Comparison of ENCODE assay signal across 16 cellular contexts in the genomic region with DNA sequence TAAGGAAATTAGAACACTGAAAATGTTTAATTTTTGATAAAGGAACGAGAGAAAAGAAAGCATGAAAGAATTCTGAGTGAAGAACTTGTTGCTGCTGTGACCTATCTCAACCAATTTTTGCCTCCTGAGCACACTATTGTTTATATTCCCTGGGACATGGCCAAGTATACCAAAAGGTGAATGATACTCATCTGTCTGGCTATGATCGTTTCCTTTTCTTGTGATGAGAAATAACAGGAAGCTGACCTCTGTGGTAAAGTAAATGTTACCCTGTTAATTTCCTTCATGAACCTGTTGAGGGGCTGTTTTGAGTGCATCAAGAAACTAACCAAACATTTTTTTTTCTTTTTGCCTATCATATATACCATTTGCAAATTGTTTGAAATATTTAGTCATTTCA.
DNase-seq lines count a peak whose midpoint lies in the region; ATAC-seq and TF ChIP-seq lines count a peak whose summit lies in the region.
"Had no signal": no experiment of that assay in that cellular context is flagged by ENCODE, and none has a peak within 500 bp of the region (broad histone marks: within the 10 kb centered on the region; RNA-seq: fewer than 3 reads in every experiment).

No MANE protein-coding gene starts in this region.

- peaks cover 12% of the 10 kb centered on the region for H3K4me1 ChIP-seq in CD8-positive, alpha-beta T cell (ENCODE audit: insufficient read depth, low read length)
- H3K4me1 ChIP-seq in PC-9 (replicated peaks; ENCODE audit: insufficient read depth) = peaks cover 19% of the 10 kb centered on the region
- H3K4me1 ChIP-seq: BLaER1 treated with 17β-estradiol and CSF1 and Interleukin-3, amounts not matched to agents 10 nM and 100 nM had no signal

- H3K9me3 Mint-ChIP-seq in CD8-positive, alpha-beta T cell = peaks cover 2% of the 10 kb centered on the region

- no peaks in the 10 kb centered on the region for H3K9me2 ChIP-seq in PC-9 (ENCODE audit: insufficient read depth)

- TF ChIP-seq CTCF in CD8-positive, alpha-beta T cell (IDR thresholded peaks at IDR 0.05) = no peak
- TF ChIP-seq CTCF in GM12865 (IDR thresholded peaks at IDR 0.05; ENCODE audit: insufficient read depth, low read depth, low read length, missing control alignments) (no peak), PC-9 (conservative IDR thresholded peaks at IDR 0.05) (no peak)

- H3K79me2 ChIP-seq in PC-9 (ENCODE audit: low read depth) = no peaks in the 10 kb centered on the region

- no peaks in the 10 kb centered on the region for H4K20me1 ChIP-seq in PC-9 (ENCODE audit: insufficient read depth)
- H4K20me1 ChIP-seq: BLaER1 treated with 17β-estradiol and CSF1 and Interleukin-3, amounts not matched to agents 10 nM and 100 nM had no signal

- no peak overlapping the region for H2AFZ ChIP-seq in PC-9

- intact Hi-C loops in CD8-positive, alpha-beta T cell (cut with DNase I, micrococcal nuclease) = no loop called here
- intact Hi-C loops in PC-9 (cut with micrococcal nuclease; ENCODE audit: unreplicated experiment) = no loop called here
- intact Hi-C loops in left colon (cut with DNase I, micrococcal nuclease) = no loop called here

- CTCF ChIA-PET in CD8-positive, alpha-beta T cell (lab: Charles Lee) = no interaction called here
- CTCF ChIA-PET in PC-9 (lab: Charles Lee) = interaction anchor here (1.0 kb wide), 1 partner anchor 280 kb away, joined by 4 read pairs; no protein-coding TSS in a partner anchor

- no peak overlapping the region for H3K4me3 ChIP-seq in CD8-positive, alpha-beta T cell (ENCODE audit: low read depth, low read length)
- H3K4me3 ChIP-seq in GM12865 (ENCODE audit: low read depth, low read length) = no peak overlapping the region
- no peak overlapping the region for H3K4me3 ChIP-seq in PC-9
- H3K4me3 ChIP-seq: BLaER1 treated with 17β-estradiol and CSF1 and Interleukin-3, amounts not matched to agents 10 nM and 100 nM; MG63; stomach had no signal

- POLR2A ChIA-PET in CD8-positive, alpha-beta T cell (lab: Charles Lee) = no interaction called here
- POLR2A ChIA-PET in PC-9 (lab: Charles Lee; ENCODE audit: unreplicated experiment) = interaction anchor here (0.5 to 0.7 kb wide), 2 partner anchors 634 to 1115 kb away, joined by 4 to 7 read pairs; no protein-coding TSS in a partner anchor

- H3K27ac ChIP-seq in CD8-positive, alpha-beta T cell (ENCODE audit: low read depth, low read length) = no peak overlapping the region
- peak overlapping the region; percentile 63 for H3K27ac ChIP-seq in PC-9
- H3K27ac ChIP-seq: BLaER1 treated with 17β-estradiol and CSF1 and Interleukin-3, amounts not matched to agents 10 nM and 100 nM had no signal

- no peaks in the 10 kb centered on the region for H3K27me3 Mint-ChIP-seq in CD8-positive, alpha-beta T cell (ENCODE audit: low read depth)
- H3K27me3 Mint-ChIP-seq: T-cell had no signal

- H3K36me3 Mint-ChIP-seq in CD8-positive, alpha-beta T cell = peaks cover 68% of the 10 kb centered on the region

- no peak for DNase-seq in CD8-positive, alpha-beta T cell
- DNase-seq in GM12865 (ENCODE audit: low read depth) (peak; percentile 3), PC-9 (peak in 1 of 2 experiments; percentile 75), left colon (no peak), DMS53 treated with DMSO at 0.1 percent for 48 hours (lab: John Stamatoyannopoulos, UW; ENCODE audit: unreplicated experiment) (no peak)
- DNase-seq: aorta; effector CD8-positive, alpha-beta T cell; MG63; NCI-H2227 treated with DMSO at 0.1 percent for 48 hours; stomach; T-cell had no signal

- no peak for ATAC-seq in CD8-positive, alpha-beta T cell
- peak; percentile 31 for ATAC-seq in left colon
- no peak for ATAC-seq in HG03342 (IDR thresholded peaks at IDR 0.05; ENCODE audit: unreplicated experiment)
- no peak for ATAC-seq in HG02852 (IDR thresholded peaks at IDR 0.05; ENCODE audit: unreplicated experiment)
- ATAC-seq: sciatic nerve, T-cell had no signal

- H3K4me3 Mint-ChIP-seq in CD8-positive, alpha-beta T cell = no peak overlapping the region
- H3K4me3 Mint-ChIP-seq: nephron, T-cell had no signal

- H3K36me3 ChIP-seq in CD8-positive, alpha-beta T cell (ENCODE audit: insufficient read depth, low read length) = no peaks in the 10 kb centered on the region
- no peaks in the 10 kb centered on the region for H3K36me3 ChIP-seq in PC-9 (ENCODE audit: low read depth)
- H3K36me3 ChIP-seq: MG63 had no signal

- no peaks in the 10 kb centered on the region for H3K9me3 ChIP-seq in CD8-positive, alpha-beta T cell (ENCODE audit: low read length)
- peaks cover 5% of the 10 kb centered on the region; the same call in 1 of the 2 replicates for H3K9me3 ChIP-seq in PC-9 (ENCODE audit: insufficient read depth, low read depth)
- H3K9me3 ChIP-seq: MG63, stomach had no signal

- BruUV-seq in PC-9 (replicated peaks; lab: Mats Ljungman, UMichigan) = no TSS peak

- peak overlapping the region; percentile 61 for H3K27ac Mint-ChIP-seq in CD8-positive, alpha-beta T cell
- H3K27ac Mint-ChIP-seq: nephron had no signal

- H3K4me2 ChIP-seq in PC-9 = peak overlapping the region; percentile 62
- H3K4me2 ChIP-seq: BLaER1 treated with 17β-estradiol and CSF1 and Interleukin-3, amounts not matched to agents 10 nM and 100 nM had no signal

- peaks cover 17% of the 10 kb centered on the region for H3K4me1 Mint-ChIP-seq in CD8-positive, alpha-beta T cell (ENCODE audit: low read depth)
- H3K4me1 Mint-ChIP-seq: nephron had no signal

- no peaks in the 10 kb centered on the region for H3K27me3 ChIP-seq in CD8-positive, alpha-beta T cell (ENCODE audit: insufficient read depth, low read length)
- H3K27me3 ChIP-seq in PC-9 (ENCODE audit: insufficient read depth, low read depth) = no peaks in the 10 kb centered on the region
- H3K27me3 ChIP-seq: BLaER1 treated with 17β-estradiol and CSF1 and Interleukin-3, amounts not matched to agents 10 nM and 100 nM; MG63; stomach had no signal

- peaks cover 19% of the 10 kb centered on the region; the same call in 1 of the 2 replicates for H3F3A ChIP-seq in PC-9 (ENCODE audit: insufficient read depth, low read depth)
